Comparison of ENCODE assay signal across 1 cellular context in genomic region chr6:27517238-27517637, GRCh38.
A peak's percentile ranks its signal among the peaks of the same experiment; 100 is the strongest.
TF ChIP-seq lines count a peak whose summit lies in the region.

No MANE protein-coding gene starts in this region.

TF ChIP-seq in HepG2, 621 proteins besides CTCF, POLR2A, EP300 and RAD21:
- TF ChIP-seq MAFK (conservative IDR thresholded peaks at IDR 0.05 in 1 of 2, IDR thresholded peaks at IDR 0.05 in 1 of 2; ENCODE audit: low read length in 2 of 2) (peak; percentile 72 to 74), MAFF (IDR thresholded peaks at IDR 0.05; ENCODE audit: low read depth, low read length) (peak; percentile 67), ZNF878 (CRISPR knock-in tag; IDR thresholded peaks at IDR 0.05) (no peak)
